Comparison of ENCODE assay signal across 1 cellular context in the genomic region with DNA sequence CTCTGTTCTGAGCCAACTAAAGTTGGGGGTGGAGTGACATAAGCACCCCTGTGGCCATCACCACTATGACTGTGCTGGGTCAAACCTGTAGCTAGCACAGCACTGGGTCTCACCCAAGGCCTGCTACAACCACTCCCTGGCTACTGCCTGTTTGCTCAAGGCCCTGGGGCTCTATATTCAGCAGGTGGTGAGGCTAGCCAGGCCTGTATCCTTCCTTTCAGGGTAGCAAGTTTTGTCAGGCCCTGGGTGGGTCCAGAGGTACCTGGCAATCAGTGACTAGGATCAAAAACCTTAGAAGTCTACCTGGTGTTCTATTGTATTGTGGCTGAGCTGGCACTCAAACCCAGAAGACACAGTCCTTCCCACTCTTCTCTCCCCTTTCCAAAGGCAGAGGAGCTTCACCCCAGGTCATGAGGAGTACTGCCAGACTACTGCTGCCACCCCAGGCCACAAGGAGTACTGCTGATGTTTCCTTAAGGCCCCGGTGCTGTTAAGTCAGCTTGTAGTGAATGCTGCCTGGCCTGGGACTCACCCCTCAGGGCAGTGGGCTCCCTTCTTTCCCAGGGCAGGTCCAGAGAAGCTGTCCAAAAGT.
TF ChIP-seq lines count a peak whose summit lies in the region.

No MANE protein-coding gene starts in this region.

TF ChIP-seq in WTC11, 78 proteins besides CTCF, POLR2A, EP300 and RAD21 (continued from another document):
- TF ChIP-seq, protein P1, sequence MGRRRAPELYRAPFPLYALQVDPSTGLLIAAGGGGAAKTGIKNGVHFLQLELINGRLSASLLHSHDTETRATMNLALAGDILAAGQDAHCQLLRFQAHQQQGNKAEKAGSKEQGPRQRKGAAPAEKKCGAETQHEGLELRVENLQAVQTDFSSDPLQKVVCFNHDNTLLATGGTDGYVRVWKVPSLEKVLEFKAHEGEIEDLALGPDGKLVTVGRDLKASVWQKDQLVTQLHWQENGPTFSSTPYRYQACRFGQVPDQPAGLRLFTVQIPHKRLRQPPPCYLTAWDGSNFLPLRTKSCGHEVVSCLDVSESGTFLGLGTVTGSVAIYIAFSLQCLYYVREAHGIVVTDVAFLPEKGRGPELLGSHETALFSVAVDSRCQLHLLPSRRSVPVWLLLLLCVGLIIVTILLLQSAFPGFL (CRISPR knock-in tag; IDR thresholded peaks at IDR 0.05; ENCODE audit: borderline replicate concordance) = no peak
- TF ChIP-seq, protein P2, sequence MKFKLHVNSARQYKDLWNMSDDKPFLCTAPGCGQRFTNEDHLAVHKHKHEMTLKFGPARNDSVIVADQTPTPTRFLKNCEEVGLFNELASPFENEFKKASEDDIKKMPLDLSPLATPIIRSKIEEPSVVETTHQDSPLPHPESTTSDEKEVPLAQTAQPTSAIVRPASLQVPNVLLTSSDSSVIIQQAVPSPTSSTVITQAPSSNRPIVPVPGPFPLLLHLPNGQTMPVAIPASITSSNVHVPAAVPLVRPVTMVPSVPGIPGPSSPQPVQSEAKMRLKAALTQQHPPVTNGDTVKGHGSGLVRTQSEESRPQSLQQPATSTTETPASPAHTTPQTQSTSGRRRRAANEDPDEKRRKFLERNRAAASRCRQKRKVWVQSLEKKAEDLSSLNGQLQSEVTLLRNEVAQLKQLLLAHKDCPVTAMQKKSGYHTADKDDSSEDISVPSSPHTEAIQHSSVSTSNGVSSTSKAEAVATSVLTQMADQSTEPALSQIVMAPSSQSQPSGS (CRISPR knock-in tag; IDR thresholded peaks at IDR 0.05; ENCODE audit: borderline replicate concordance, low read depth) = no peak
- TF ChIP-seq ZNF423 (CRISPR knock-in tag; IDR thresholded peaks at IDR 0.05) (no peak), ZBTB21 (CRISPR knock-in tag; IDR thresholded peaks at IDR 0.05; ENCODE audit: borderline replicate concordance) (no peak), TP53 (CRISPR knock-in tag; IDR thresholded peaks at IDR 0.05) (no peak), GABPB1 (CRISPR knock-in tag; IDR thresholded peaks at IDR 0.05) (no peak)
- TF ChIP-seq, protein P3, sequence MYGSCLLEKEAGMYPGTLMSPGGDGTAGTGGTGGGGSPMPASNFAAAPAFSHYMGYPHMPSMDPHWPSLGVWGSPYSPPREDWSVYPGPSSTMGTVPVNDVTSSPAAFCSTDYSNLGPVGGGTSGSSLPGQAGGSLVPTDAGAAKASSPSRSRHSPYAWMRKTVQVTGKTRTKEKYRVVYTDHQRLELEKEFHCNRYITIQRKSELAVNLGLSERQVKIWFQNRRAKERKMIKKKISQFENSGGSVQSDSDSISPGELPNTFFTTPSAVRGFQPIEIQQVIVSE (CRISPR knock-in tag; IDR thresholded peaks at IDR 0.05; ENCODE audit: borderline replicate concordance) = no peak
